Comparison of ENCODE assay signal across 8 cellular contexts in the genomic region with DNA sequence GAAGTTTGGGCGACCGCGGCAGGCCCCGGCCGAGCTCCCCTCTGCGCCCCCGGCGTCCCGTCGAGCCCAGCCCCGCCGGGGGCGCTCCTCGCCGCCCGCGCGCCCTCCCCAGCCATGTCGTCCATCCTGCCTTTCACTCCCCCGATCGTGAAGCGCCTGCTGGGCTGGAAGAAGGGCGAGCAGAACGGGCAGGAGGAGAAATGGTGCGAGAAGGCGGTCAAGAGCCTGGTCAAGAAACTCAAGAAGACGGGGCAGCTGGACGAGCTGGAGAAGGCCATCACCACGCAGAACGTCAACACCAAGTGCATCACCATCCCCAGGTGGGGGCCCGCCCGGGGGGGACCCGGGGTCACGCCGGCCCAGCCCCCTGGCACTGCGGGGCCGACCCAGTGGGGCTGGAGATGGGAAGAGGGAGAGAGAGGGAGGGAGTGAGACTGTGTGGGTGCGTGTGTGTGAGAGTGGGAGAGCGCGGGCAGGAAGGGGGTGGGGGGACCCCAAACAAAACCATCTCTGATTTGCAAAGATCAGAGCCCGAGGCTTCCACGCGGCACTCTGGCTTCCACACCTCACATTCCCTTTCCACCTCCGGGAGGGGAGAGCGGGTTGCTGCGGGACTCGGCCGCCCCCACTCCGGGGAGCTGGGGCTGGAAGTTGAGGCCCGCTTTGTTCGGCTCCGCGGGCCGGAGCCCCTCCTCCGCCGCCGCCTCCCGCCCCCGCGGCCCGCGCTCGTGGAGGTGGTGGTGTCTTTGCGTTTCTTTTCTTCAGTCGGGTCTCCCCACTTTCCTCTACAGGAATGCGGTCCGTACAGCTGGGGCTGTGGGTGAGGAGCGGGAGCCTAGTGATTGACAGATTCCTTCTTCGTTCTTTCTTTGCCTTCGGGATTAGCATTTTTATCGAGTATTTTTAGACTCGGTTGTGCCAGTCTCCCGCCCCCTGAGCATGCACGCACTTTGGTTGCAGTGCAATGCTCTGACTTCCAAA. TPM values are rescaled to one million over a fixed set of nuclear protein-coding genes. Genes with fewer than 3 reads are reported as not detected.
DNase-seq lines count a peak whose midpoint lies in the region; ATAC-seq and TF ChIP-seq lines count a peak whose summit lies in the region.

No MANE protein-coding gene starts in this region.

- peaks cover 41% of the 10 kb centered on the region for H3K36me3 Mint-ChIP-seq in activated naive CD4-positive, alpha-beta T cell treated with anti-CD3 and anti-CD28 coated beads, Interleukin-2, amount 10 ng/mL, durations not matched to agents 7 days and 5 days

- no peak for TF ChIP-seq CTCF in right atrium auricular region (IDR thresholded peaks at IDR 0.05)

- no peaks in the 10 kb centered on the region for H3K36me3 ChIP-seq in KOPT-K1 (ENCODE audit: insufficient read depth, low read length)
- peaks cover 6% of the 10 kb centered on the region for H3K36me3 ChIP-seq in right atrium auricular region

- CTCF ChIA-PET in activated naive CD4-positive, alpha-beta T cell treated with anti-CD3 and anti-CD28 coated beads, Interleukin-2, amount 10 ng/mL, durations not matched to agents 7 days and 5 days (lab: Charles Lee): interaction anchor here (0.7 to 1.9 kb wide), 10 partner anchors 15 to 118 kb away, joined by 3 to 6 read pairs (median 4); no protein-coding TSS in a partner anchor

- peak overlapping the region; percentile 60 for H3K27ac ChIP-seq in KOPT-K1 (ENCODE audit: low read depth, low read length, poor library complexity, severe bottlenecking)
- H3K27ac ChIP-seq in right atrium auricular region: peak overlapping the region; percentile 91 to 96
- H3K27ac ChIP-seq in skin epidermis: peak overlapping the region; percentile 52 to 93 (median 85)

- H3K9me3 ChIP-seq in KOPT-K1 (ENCODE audit: insufficient read depth, low read length, poor library complexity, severe bottlenecking): no peaks in the 10 kb centered on the region
- no peaks in the 10 kb centered on the region for H3K9me3 ChIP-seq in right atrium auricular region

- peak overlapping the region; percentile 88 for H3K27ac Mint-ChIP-seq in activated naive CD4-positive, alpha-beta T cell treated with anti-CD3 and anti-CD28 coated beads, Interleukin-2, amount 10 ng/mL, durations not matched to agents 7 days and 5 days

- DNase-seq in activated naive CD4-positive, alpha-beta T cell treated with anti-CD3 and anti-CD28 coated beads, Interleukin-2, amount 10 ng/mL, durations not matched to agents 7 days and 5 days: peak; percentile 47
- DNase-seq in right atrium auricular region (ENCODE audit: low spot score) (no peak), germinal center (ENCODE audit: low spot score) (no peak), GM19240 (ENCODE audit: insufficient read length, low spot score) (no peak)
- DNase-seq in NK-92 treated with Interleukin-12 subunit alpha and Interleukin-12 subunit beta, amount 100 ng/mL, for 24 hours (lab: John Stamatoyannopoulos, UW): no peak

- H3K4me3 Mint-ChIP-seq in activated naive CD4-positive, alpha-beta T cell treated with anti-CD3 and anti-CD28 coated beads, Interleukin-2, amount 10 ng/mL, durations not matched to agents 7 days and 5 days: peak overlapping the region; percentile 96

- ATAC-seq in GM19023 (IDR thresholded peaks at IDR 0.05; ENCODE audit: unreplicated experiment): peak; percentile 11

- H3K4me3 ChIP-seq in right atrium auricular region (peak overlapping the region; percentile 87 to 90), skin epidermis (peak overlapping the region; percentile 62 to 81 (median 71))

- peaks cover 67% of the 10 kb centered on the region for H3K4me1 Mint-ChIP-seq in activated naive CD4-positive, alpha-beta T cell treated with anti-CD3 and anti-CD28 coated beads, Interleukin-2, amount 10 ng/mL, durations not matched to agents 7 days and 5 days

- H3K27me3 Mint-ChIP-seq in activated naive CD4-positive, alpha-beta T cell treated with anti-CD3 and anti-CD28 coated beads, Interleukin-2, amount 10 ng/mL, durations not matched to agents 7 days and 5 days: peaks cover 25% of the 10 kb centered on the region

- H3K27me3 ChIP-seq in right atrium auricular region: no peaks in the 10 kb centered on the region

- no peaks in the 10 kb centered on the region for H3K9me3 Mint-ChIP-seq in activated naive CD4-positive, alpha-beta T cell treated with anti-CD3 and anti-CD28 coated beads, Interleukin-2, amount 10 ng/mL, durations not matched to agents 7 days and 5 days

- peaks cover 0 to 52% of the 10 kb centered on the region in 2 donors for H3K4me1 ChIP-seq in right atrium auricular region

RNA-seq across cellular contexts. Expression of gene SMAD3, which starts 0.9 kb away (rescaled TPM):
- total RNA-seq in right atrium auricular region: 10 to 100 TPM; 20.8 to 37.8 TPM
